In genomic region chr3:184291044-184291737, GRCh38 we compare ENCODE assay signal across 26 cellular contexts. TPM values are rescaled to one million over a fixed set of nuclear protein-coding genes. Genes with fewer than 3 reads are reported as not detected.
"Had no signal": no experiment of that assay in that cellular context is flagged by ENCODE, and none has a peak within 500 bp of the region (broad histone marks: within the 10 kb centered on the region; RNA-seq: fewer than 3 reads in every experiment).

No MANE protein-coding gene starts in this region.

- H3K27ac ChIP-seq: PC-9, Peyer's patch, SJCRH30 had no signal

- ATAC-seq: Right ventricle myocardium inferior, SK-N-SH treated with all-trans-retinoic acid at 6 μM for 48 hours had no signal

- H3K4me1 ChIP-seq: Peyer's patch, SJCRH30 had no signal

- H3K9me3 ChIP-seq: Peyer's patch, SJCRH30 had no signal

- H3K4me2 ChIP-seq: PC-9 had no signal

- H3K4me3 ChIP-seq: PC-9, Peyer's patch, SJCRH30 had no signal

- H3K27me3 ChIP-seq: Peyer's patch, SJCRH30 had no signal

- H3K36me3 ChIP-seq: Peyer's patch, SJCRH30 had no signal

- H2AFZ ChIP-seq: PC-9 had no signal

- DNase-seq: IMR-90; Karpas-422; KG1; MM.1S; NCI-H1092 treated with DMSO at 0.1 percent for 48 hours; NCI-H1436; NCI-H187; NCI-H2029; NCI-H2081 treated with DMSO at 0.1 percent for 48 hours; NCI-H2171; NCI-H226; NCI-H446; NCI-H510A; NCI-H524 treated with DMSO at 0.1 percent for 48 hours; NCI-H69; NCI-H774; NK-92 treated with Interleukin-12 subunit alpha and Interleukin-12 subunit beta, amount 100 ng/mL, for 24 hours; OCI-M1; PC-9; Peyer's patch; SHP77 treated with DMSO at 0.1 percent for 48 hours; SJCRH30 had no signal

RNA-seq across cellular contexts. Expression of gene ECE2, which starts 15.4 kb away (rescaled TPM):
- total RNA-seq: HT-29, IMR-90, PC-9, Peyer's patch, Right ventricle myocardium inferior, RPMI7951, SJCRH30 had no signal
- polyA plus RNA-seq: IMR-90 had no signal

RNA-seq across cellular contexts. Expression of gene CAMK2N2, which starts 29.8 kb away (rescaled TPM):
- total RNA-seq: HT-29, IMR-90, Peyer's patch, Right ventricle myocardium inferior had no signal
